ENCODE assay signal across 1 cellular context in genomic region chr5:132001647-132002561, GRCh38.
TF ChIP-seq lines count a peak whose summit lies in the region.

No MANE protein-coding gene starts in this region.

TF ChIP-seq in HepG2, 621 proteins besides CTCF, POLR2A, EP300 and RAD21 (continued from another document and continues in another):
- TF ChIP-seq ZNF281 (CRISPR knock-in tag; IDR thresholded peaks at IDR 0.05; ENCODE audit: borderline replicate concordance) (peak; percentile 42; the same call in 1 of the 2 replicates), ZNF3 (CRISPR knock-in tag; IDR thresholded peaks at IDR 0.05) (peak; percentile 73), ZFP36L1 (CRISPR knock-in tag; IDR thresholded peaks at IDR 0.05) (peak; percentile 86), CENPBD1 (CRISPR knock-in tag; IDR thresholded peaks at IDR 0.05; ENCODE audit: borderline replicate concordance, low read depth) (no peak), ZSCAN20 (CRISPR knock-in tag; IDR thresholded peaks at IDR 0.05; ENCODE audit: borderline replicate concordance) (peak; percentile 99; the same call in 1 of the 2 replicates), CAMTA2 (CRISPR knock-in tag; IDR thresholded peaks at IDR 0.05; ENCODE audit: borderline replicate concordance) (0 out of 2 replicates have a peak, but pooled peaks have one; percentile 31), SMAD9 (CRISPR knock-in tag; IDR thresholded peaks at IDR 0.05) (no peak), SAFB2 (CRISPR knock-in tag; IDR thresholded peaks at IDR 0.05; ENCODE audit: borderline replicate concordance, low read depth) (no peak; the same call in none of the 2 replicates), ZNF407 (CRISPR knock-in tag; IDR thresholded peaks at IDR 0.05; ENCODE audit: not compliant biosample characterization) (no peak), ZNF83 (CRISPR knock-in tag; IDR thresholded peaks at IDR 0.05; ENCODE audit: borderline replicate concordance) (0 out of 2 replicates have a peak, but pooled peaks have one; percentile 36), ISX (CRISPR knock-in tag; conservative IDR thresholded peaks at IDR 0.05) (no peak), MYC (CRISPR knock-in tag; IDR thresholded peaks at IDR 0.05; ENCODE audit: borderline replicate concordance) (peak; percentile 43), ZNF616 (CRISPR knock-in tag; IDR thresholded peaks at IDR 0.05; ENCODE audit: low read depth) (no peak; the same call in 1 of the 2 replicates), NFIB (CRISPR knock-in tag; IDR thresholded peaks at IDR 0.05; ENCODE audit: borderline replicate concordance) (no peak), KLF15 (CRISPR knock-in tag; IDR thresholded peaks at IDR 0.05; ENCODE audit: borderline replicate concordance) (no peak), POLR2G (IDR thresholded peaks at IDR 0.05; ENCODE audit: low read depth, low read length) (peak; percentile 59), TBP (CRISPR knock-in tag; IDR thresholded peaks at IDR 0.05) (no peak), THAP9 (CRISPR knock-in tag; IDR thresholded peaks at IDR 0.05; ENCODE audit: borderline replicate concordance) (peak; percentile 39; the same call in 1 of the 2 replicates), KAT2B (IDR thresholded peaks at IDR 0.05; ENCODE audit: borderline replicate concordance, low read depth, low read length) (no peak), ZNF12 (CRISPR knock-in tag; IDR thresholded peaks at IDR 0.05) (no peak), ZNF331 (CRISPR knock-in tag; IDR thresholded peaks at IDR 0.05) (peak; percentile 70), HNF4G (IDR thresholded peaks at IDR 0.05; ENCODE audit: borderline replicate concordance, low read depth, low read length) (peak; percentile 92), HNF4G (CRISPR knock-in tag; IDR thresholded peaks at IDR 0.05; ENCODE audit: borderline replicate concordance, low read depth) (peak; percentile 92; the same call in 1 of the 2 replicates), IRF9 (CRISPR knock-in tag; IDR thresholded peaks at IDR 0.05; ENCODE audit: borderline replicate concordance) (no peak), JARID2 (CRISPR knock-in tag; IDR thresholded peaks at IDR 0.05; ENCODE audit: insufficient replicate concordance) (no peak), ZNF761 (CRISPR knock-in tag; conservative IDR thresholded peaks at IDR 0.05) (peak; percentile 81; the same call in 1 of the 2 replicates), ZNF672 (CRISPR knock-in tag; IDR thresholded peaks at IDR 0.05) (no peak), PCBP2 (optimal IDR thresholded peaks at IDR 0.05; ENCODE audit: low read depth, low read length, poor library complexity, severe bottlenecking) (no peak), CREB1 (IDR thresholded peaks at IDR 0.05) (no peak), CREB1 (CRISPR knock-in tag; IDR thresholded peaks at IDR 0.05) (no peak), ZNF263 (CRISPR knock-in tag; IDR thresholded peaks at IDR 0.05) (no peak; the same call in 1 of the 2 replicates), ETV5 (CRISPR knock-in tag; IDR thresholded peaks at IDR 0.05; ENCODE audit: borderline replicate concordance) (peak; percentile 84; the same call in 1 of the 2 replicates), ELF1 (CRISPR knock-in tag; IDR thresholded peaks at IDR 0.05) (peak; percentile 65), IRX3 (CRISPR knock-in tag; IDR thresholded peaks at IDR 0.05; ENCODE audit: borderline replicate concordance, low read depth) (peak; percentile 55; the same call in 1 of the 2 replicates), DZIP1 (CRISPR knock-in tag; IDR thresholded peaks at IDR 0.05) (no peak), TRAFD1 (CRISPR knock-in tag; IDR thresholded peaks at IDR 0.05; ENCODE audit: borderline replicate concordance) (no peak), THAP11 (CRISPR knock-in tag; IDR thresholded peaks at IDR 0.05) (peak; percentile 70), ZNF547 (CRISPR knock-in tag; IDR thresholded peaks at IDR 0.05) (peak; percentile 58; the same call in 1 of the 2 replicates)
